ENCODE assay signal across 8 cellular contexts in the genomic region with DNA sequence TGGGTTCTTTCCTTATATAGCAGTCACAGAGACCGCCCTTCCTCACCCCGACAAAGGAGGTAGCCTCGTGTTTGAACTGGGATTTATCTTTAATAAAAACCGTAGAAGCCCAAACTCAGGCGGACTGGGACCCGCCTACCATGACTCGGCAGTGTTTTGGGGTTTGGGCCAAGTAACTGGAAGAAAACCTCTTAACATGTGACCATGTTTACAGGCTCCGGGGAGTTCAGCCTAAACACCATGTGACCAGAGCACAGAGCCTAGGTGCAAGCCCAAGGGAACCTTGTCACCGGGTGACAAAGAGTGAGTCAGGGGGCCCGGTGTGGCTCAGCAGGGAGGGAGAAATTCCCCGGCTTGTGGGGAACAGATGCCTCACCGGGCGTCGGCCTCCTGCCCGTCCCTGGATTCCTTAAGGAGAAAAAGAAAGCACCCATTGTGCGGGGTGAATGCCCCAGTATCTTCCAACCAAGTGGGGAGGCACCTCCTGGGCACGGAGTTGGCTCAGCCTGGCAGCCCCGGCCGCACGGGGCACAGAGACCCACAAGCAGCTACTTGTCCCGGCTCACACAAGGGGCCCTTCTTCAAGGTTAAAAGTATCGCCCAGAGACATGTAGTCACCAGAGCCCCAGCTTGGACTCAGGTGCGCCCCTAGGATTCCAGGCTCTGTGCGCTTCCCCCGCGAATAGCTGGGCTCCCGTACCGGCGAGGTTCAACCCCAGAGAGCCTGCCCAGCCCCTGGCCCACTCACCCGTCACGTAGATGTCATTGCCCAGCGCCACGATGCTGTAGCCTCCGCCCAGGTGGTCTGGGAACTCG. TPM values are rescaled to one million over a fixed set of nuclear protein-coding genes. Genes with fewer than 3 reads are reported as not detected.
A peak's percentile ranks its signal among the peaks of the same experiment; 100 is the strongest.
DNase-seq lines count a peak whose midpoint lies in the region.

No MANE protein-coding gene starts in this region.

- H2BK5ac ChIP-seq in trophoblast cell (ENCODE audit: low read depth, low read length, poor library complexity), result peak overlapping the region; percentile 32

- H3K27ac ChIP-seq in trophoblast cell (ENCODE audit: low read depth, low read length), result peak overlapping the region; percentile 5
- H3K27ac ChIP-seq in urinary bladder (ENCODE audit: low read depth), result peak overlapping the region; percentile 96

- peak; percentile 60 for DNase-seq in NCI-H510A treated with DMSO at 0.1 percent for 48 hours (lab: John Stamatoyannopoulos, UW)
- no peak for DNase-seq in NCI-H510A (lab: John Stamatoyannopoulos, UW)
- peak; percentile 90 for DNase-seq in HS-27A (ENCODE audit: low read depth)
- peak; percentile 65 for DNase-seq in T follicular helper cell (ENCODE audit: low read depth)
- peak; percentile 94 for DNase-seq in adipocyte (ENCODE audit: low read depth)
- DNase-seq in cardiac septum (ENCODE audit: low spot score), result peak; percentile 94
- DNase-seq in trophoblast cell, result peak; percentile 73 to 82

- H3K79me1 ChIP-seq in trophoblast cell (ENCODE audit: low read length), result peaks cover 35% of the 10 kb centered on the region

- peak overlapping the region; percentile 31 for H4K8ac ChIP-seq in trophoblast cell (ENCODE audit: low read depth, low read length)

- H3K9ac ChIP-seq in adipocyte (ENCODE audit: low read length) (peak overlapping the region; percentile 96), trophoblast cell (ENCODE audit: low read length) (peak overlapping the region; percentile 46)

- no peaks in the 10 kb centered on the region for H3K27me3 ChIP-seq in adipocyte (replicated peaks; ENCODE audit: control insufficient read depth, insufficient read depth, low read length)
- H3K27me3 ChIP-seq in trophoblast cell (ENCODE audit: insufficient read depth, low read length), result no peaks in the 10 kb centered on the region

- H3K14ac ChIP-seq in trophoblast cell (ENCODE audit: low read length), result peak overlapping the region; percentile 43

- H3K4ac ChIP-seq in trophoblast cell (ENCODE audit: low read depth, low read length), result peak overlapping the region; percentile 95

- no peak overlapping the region for H3K23ac ChIP-seq in trophoblast cell (ENCODE audit: low read length)

- H3K4me3 ChIP-seq in adipocyte (ENCODE audit: low read length) (peak overlapping the region; percentile 99), trophoblast cell (ENCODE audit: low read depth, low read length) (peak overlapping the region; percentile 97), urinary bladder (ENCODE audit: low read depth, low read length) (peak overlapping the region; percentile 77)

- H3K4me1 ChIP-seq in adipocyte (ENCODE audit: control insufficient read depth, insufficient read depth, low read length), result peaks cover 49% of the 10 kb centered on the region
- H3K4me1 ChIP-seq in trophoblast cell (ENCODE audit: control insufficient read depth in 1 of 2, insufficient read depth in 2 of 2, low read length in 2 of 2), result peaks cover 21 to 25% of the 10 kb centered on the region in 2 experiments
- H3K4me1 ChIP-seq in urinary bladder (ENCODE audit: insufficient read depth), result no peaks in the 10 kb centered on the region

- peak overlapping the region; percentile 0 for H2BK12ac ChIP-seq in trophoblast cell (ENCODE audit: low read length)

- H3K36me3 ChIP-seq in adipocyte (ENCODE audit: control insufficient read depth, insufficient read depth, low read length, severe bottlenecking), result peaks cover 28% of the 10 kb centered on the region
- peaks cover 28 to 30% of the 10 kb centered on the region in 2 experiments for H3K36me3 ChIP-seq in trophoblast cell (ENCODE audit: control insufficient read depth in 1 of 2, insufficient read depth in 2 of 2, low read length in 2 of 2)
- peaks cover 4% of the 10 kb centered on the region for H3K36me3 ChIP-seq in urinary bladder (ENCODE audit: insufficient read depth)

- no CpG with 5 or more reads among the region's 35 CpGs for WGBS in trophoblast cell (ENCODE audit: extremely low coverage, insufficient coverage, insufficient read length)
- WGBS in urinary bladder, result under 1% methylated on average over 35 of the region's 35 CpGs

- peak overlapping the region; percentile 58 for H3K18ac ChIP-seq in trophoblast cell (ENCODE audit: low read length)

- H2AK5ac ChIP-seq in trophoblast cell (ENCODE audit: low read length), result peak overlapping the region; percentile 33

- peak overlapping the region; percentile 38 for H2BK120ac ChIP-seq in trophoblast cell (ENCODE audit: insufficient read depth, low read length, poor library complexity)

- H3K4me2 ChIP-seq in trophoblast cell (ENCODE audit: low read length), result peak overlapping the region; percentile 99

- peaks cover 36% of the 10 kb centered on the region for H3K79me2 ChIP-seq in trophoblast cell (ENCODE audit: control insufficient read depth, insufficient read depth, low read length, poor library complexity)

- H3K9me3 ChIP-seq in adipocyte (ENCODE audit: control insufficient read depth, low read length) (no peaks in the 10 kb centered on the region), trophoblast cell (ENCODE audit: insufficient read depth, low read depth, low read length) (peaks cover 7% of the 10 kb centered on the region)

- intact Hi-C loops in cardiac septum (cut with DNase I), result loop anchor here (2.0 kb wide), 1 partner anchor 24 kb away; the partner anchor contains the start of gene THAP3

- H2AFZ ChIP-seq in trophoblast cell (ENCODE audit: insufficient read depth, low read length, poor library complexity), result peak overlapping the region; percentile 42

- no peak overlapping the region for H4K12ac ChIP-seq in trophoblast cell (ENCODE audit: low read depth, low read length)

- peak overlapping the region; percentile 47 for H4K91ac ChIP-seq in trophoblast cell (ENCODE audit: low read depth, low read length)

RNA-seq across cellular contexts. Expression of gene KLHL21, which starts 1.4 kb away (rescaled TPM):
- total RNA-seq in cardiac septum (33.1 TPM), urinary bladder (17.0 TPM)
- 19.6 and 22.5 TPM in 2 replicates for polyA plus RNA-seq in trophoblast cell (2013)
- 72.4 TPM for polyA plus RNA-seq in urinary bladder

RNA-seq across cellular contexts. Expression of gene PHF13, which starts 12.3 kb away (rescaled TPM):
- 9.3 TPM for total RNA-seq in cardiac septum
- polyA plus RNA-seq in trophoblast cell (2013), result 29.3 and 29.7 TPM in 2 replicates
- total RNA-seq in urinary bladder, result 16.3 TPM
- 19.0 TPM for polyA plus RNA-seq in urinary bladder

RNA-seq across cellular contexts. Expression of gene ZBTB48, which starts 21.5 kb away (rescaled TPM):
- total RNA-seq in cardiac septum (10.7 TPM), urinary bladder (19.6 TPM)
- 11.5 and 14.1 TPM in 2 replicates for polyA plus RNA-seq in trophoblast cell (2013)
- polyA plus RNA-seq in urinary bladder, result 32.2 TPM

RNA-seq across cellular contexts. Expression of gene THAP3, which starts 23.4 kb away (rescaled TPM):
- total RNA-seq in cardiac septum (8.8 TPM), urinary bladder (20.3 TPM)
- polyA plus RNA-seq in trophoblast cell (2013), result 17.9 and 19.6 TPM in 2 replicates
- 29.6 TPM for polyA plus RNA-seq in urinary bladder

RNA-seq across cellular contexts. Expression of gene TAS1R1, which starts 46.1 kb away (rescaled TPM):
- not detected for total RNA-seq in cardiac septum
- polyA plus RNA-seq in trophoblast cell (2013), result not detected in 2 replicates
- not detected for total RNA-seq in urinary bladder
- 0.06 TPM for polyA plus RNA-seq in urinary bladder
